In genomic region chr6:14706378-14706929, GRCh38 we compare ENCODE assay signal across 8 cellular contexts.
DNase-seq lines count a peak whose midpoint lies in the region; ATAC-seq and TF ChIP-seq lines count a peak whose summit lies in the region.

No MANE protein-coding gene starts in this region.

- peak in 3 of 9 donors; percentile 7 to 18 (median 13) for TF ChIP-seq CTCF in heart right ventricle (IDR thresholded peaks at IDR 0.05)

- H3K4me1 ChIP-seq in heart right ventricle, result peaks cover 4 to 59% (median 24%) of the 10 kb centered on the region in 9 donors

- WGBS in heart right ventricle, 2 donors, result 37 to 50% methylated on average over 12 of the region's 12 CpGs

- H3K9me3 ChIP-seq in heart right ventricle, result peaks cover 0 to 7% (median 0%) of the 10 kb centered on the region in 11 donors

- peak overlapping the region; percentile 24 to 90 (median 74) for H3K27ac ChIP-seq in heart right ventricle

- H3K27me3 ChIP-seq in heart right ventricle, result no peaks in the 10 kb centered on the region

- no peak overlapping the region for H3K4me3 ChIP-seq in heart right ventricle

- intact Hi-C loops in heart right ventricle (cut with DNase I), result loop anchor here in 3 of 10 donors (5.0 to 10.0 kb wide), 6 partner anchors 69 to 768 kb away; partner anchors contain the start of gene JARID2 (in 2 of the 3)

- no peaks in the 10 kb centered on the region for H3K36me3 ChIP-seq in heart right ventricle

- ATAC-seq in heart right ventricle (peak; percentile 90 to 98 (median 97)), HG02588 (IDR thresholded peaks at IDR 0.05; ENCODE audit: unreplicated experiment) (no peak)

- DNase-seq in HS-27A (ENCODE audit: low read depth), result peak; percentile 74
- peak; percentile 84 for DNase-seq in activated CD8-positive, alpha-beta memory T cell treated with anti-CD3 and anti-CD28 coated beads, Interleukin-2, amount 50 U/mL, for 48 hours
- peak; percentile 55 to 93 for DNase-seq in heart right ventricle
- peak; percentile 85 to 86 for DNase-seq in stimulated activated CD4-positive, alpha-beta T cell treated with anti-CD3 and anti-CD28 coated beads, Interleukin-15, amount 100 ng/mL, for 48 hours (ENCODE audit: low read depth in 2 of 2)
- DNase-seq in NCI-H146 treated with DMSO at 0.1 percent for 48 hours (lab: John Stamatoyannopoulos, UW; ENCODE audit: unreplicated experiment), result no peak
- no peak for DNase-seq in NOMO-1 (lab: John Stamatoyannopoulos, UW; ENCODE audit: unreplicated experiment in 2 of 2)
- DNase-seq in NCI-H524 (lab: John Stamatoyannopoulos, UW), result no peak

Comparison
In these comparisons a context has a peak if more than half of its experiments do, and no peak if none do; other contexts are left out.
1. DNase-seq: peak in HS-27A (single experiment), activated CD8-positive, alpha-beta memory T cell treated with anti-CD3 and anti-CD28 coated beads, Interleukin-2, amount 50 U/mL, for 48 hours (single experiment), heart right ventricle (2 of 2) and stimulated activated CD4-positive, alpha-beta T cell treated with anti-CD3 and anti-CD28 coated beads, Interleukin-15, amount 100 ng/mL, for 48 hours (2 of 2); none in NCI-H146 treated with DMSO at 0.1 percent for 48 hours (single experiment), NOMO-1 (0 of 2) and NCI-H524 (0 of 2).